ENCODE assay signal across 13 cellular contexts in the genomic region with DNA sequence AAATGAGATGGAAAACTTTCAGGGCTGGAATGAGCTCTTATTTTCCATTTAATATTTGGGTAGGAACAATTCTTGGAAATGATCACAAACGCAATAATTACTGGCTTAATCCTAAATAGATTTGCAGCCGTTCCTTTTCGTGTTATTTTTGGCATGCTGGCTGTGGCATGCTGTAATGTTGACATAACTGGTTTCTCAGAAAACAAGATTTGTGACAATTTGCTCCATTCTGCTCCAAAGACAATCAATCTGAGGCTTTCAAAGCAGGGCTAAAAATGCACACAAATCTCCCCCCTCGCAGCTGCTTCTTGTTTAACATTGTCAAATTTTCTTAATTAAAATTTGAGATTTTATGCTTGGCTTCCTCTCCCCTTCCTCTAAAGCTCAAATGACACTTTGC.
DNase-seq lines count a peak whose midpoint lies in the region; ATAC-seq and TF ChIP-seq lines count a peak whose summit lies in the region.
"Had no signal": no experiment of that assay in that cellular context is flagged by ENCODE, and none has a peak within 500 bp of the region (broad histone marks: within the 10 kb centered on the region; RNA-seq: fewer than 3 reads in every experiment).

No MANE protein-coding gene starts in this region.

- TF ChIP-seq EP300 in sigmoid colon (IDR thresholded peaks at IDR 0.05): peak in 1 of 4 donors; percentile 44

- TF ChIP-seq POLR2A in heart left ventricle (IDR thresholded peaks at IDR 0.05) (no peak), sigmoid colon (IDR thresholded peaks at IDR 0.05) (no peak)

- 10% methylated on average over 4 of the region's 4 CpGs for WGBS in GM23248 (ENCODE audit: low coverage in 1 of 2, low lambda C conversion rate in 2 of 2, missing lambda C conversion rate in 2 of 2), 2 experiments
- WGBS in heart left ventricle, 4 donors: 14 to 31% (median 17%) methylated on average over 4 of the region's 4 CpGs
- WGBS in sigmoid colon, 2 donors: 37% methylated on average over 4 of the region's 4 CpGs

- H3K9me3 ChIP-seq in GM23248 (ENCODE audit: low read depth): no peaks in the 10 kb centered on the region
- peaks cover 0 to 6% (median 0%) of the 10 kb centered on the region in 12 donors for H3K9me3 ChIP-seq in heart left ventricle
- no peaks in the 10 kb centered on the region for H3K9me3 ChIP-seq in sigmoid colon

- no peak overlapping the region for H3K9ac ChIP-seq in GM23248

- H3K79me2 ChIP-seq in GM23248 (ENCODE audit: insufficient read depth): no peaks in the 10 kb centered on the region

- DNase-seq in GM23248 (peak; percentile 22), heart left ventricle (peak in 3 of 5 donors; percentile 33 to 65 (median 59)), sigmoid colon (no peak), UCSD-AML1 (lab: John Stamatoyannopoulos, UW; ENCODE audit: unreplicated experiment) (no peak), NCI-H2227 (lab: John Stamatoyannopoulos, UW; ENCODE audit: unreplicated experiment) (no peak)
- no peak for DNase-seq in effector CD4-positive, alpha-beta T cell
- DNase-seq: activated T-cell treated with anti-CD3 and anti-CD28 coated beads for 4 hours; CD4-positive, alpha-beta memory T cell; Kasumi-1 had no signal

- no peaks in the 10 kb centered on the region for H3K9me2 ChIP-seq in GM23248 (ENCODE audit: insufficient read depth)

- H3K36me3 ChIP-seq in GM23248 (ENCODE audit: low read depth) (no peaks in the 10 kb centered on the region), heart left ventricle (no peaks in the 10 kb centered on the region), sigmoid colon (no peaks in the 10 kb centered on the region)

- intact Hi-C loops in heart left ventricle (cut with DNase I): no loop called here
- intact Hi-C loops in sigmoid colon (cut with DNase I): no loop called here

- H3K27ac ChIP-seq in GM23248: no peak overlapping the region
- H3K27ac ChIP-seq in heart left ventricle: peak overlapping the region; percentile 50 to 88 (median 69)
- peak overlapping the region in 3 of 4 donors; percentile 56 to 73 (median 57) for H3K27ac ChIP-seq in sigmoid colon

- H3K4me2 ChIP-seq in GM23248 (ENCODE audit: unreplicated experiment): no peak overlapping the region

- H3K27me3 ChIP-seq in GM23248 (replicated peaks; ENCODE audit: insufficient read depth) (no peaks in the 10 kb centered on the region), heart left ventricle (no peaks in the 10 kb centered on the region), sigmoid colon (no peaks in the 10 kb centered on the region)

- peaks cover 4% of the 10 kb centered on the region; the same call in 1 of the 2 replicates for H3K4me1 ChIP-seq in GM23248 (ENCODE audit: insufficient read depth)
- peaks cover 0 to 44% (median 22%) of the 10 kb centered on the region in 12 donors for H3K4me1 ChIP-seq in heart left ventricle
- peaks cover 0 to 22% (median 3%) of the 10 kb centered on the region in 4 donors for H3K4me1 ChIP-seq in sigmoid colon

- in situ Hi-C loops in GM23248 (cut with MboI): no loop called here

- ATAC-seq in SK-N-SH treated with all-trans-retinoic acid at 6 μM for 48 hours (no peak), heart left ventricle (peak; percentile 63 to 86 (median 74)), HG02884 (IDR thresholded peaks at IDR 0.05; ENCODE audit: unreplicated experiment) (no peak)
- ATAC-seq: HCT116; stimulated activated memory B cell treated with anti-CD40 and anti-IgM and Interleukin-4, amounts not matched to agents 10 μg/mL and 1 μg/mL and 100 μg/mL, for 72 hours had no signal

- no peaks in the 10 kb centered on the region for H4K20me1 ChIP-seq in GM23248 (ENCODE audit: insufficient read depth)

- H3K4me3 ChIP-seq in GM23248: no peak overlapping the region
- no peak overlapping the region for H3K4me3 ChIP-seq in heart left ventricle
- no peak overlapping the region for H3K4me3 ChIP-seq in sigmoid colon

- TF ChIP-seq CTCF in heart left ventricle (IDR thresholded peaks at IDR 0.05) (no peak), sigmoid colon (IDR thresholded peaks at IDR 0.05) (no peak)

- no peak overlapping the region for H2AFZ ChIP-seq in GM23248

- peaks cover 4% of the 10 kb centered on the region; the same call in 1 of the 2 replicates for H3F3A ChIP-seq in GM23248 (ENCODE audit: insufficient read depth)

TF ChIP-seq in SK-N-SH treated with all-trans-retinoic acid at 6 μM for 48 hours, 23 proteins besides CTCF, POLR2A, EP300 and RAD21 (continues in another document):
- no peak for TF ChIP-seq GLIS3 (CRISPR knock-in tag; IDR thresholded peaks at IDR 0.05)
- peak; percentile 50; the same call in 1 of the 2 replicates for TF ChIP-seq SNAI2 (CRISPR knock-in tag; IDR thresholded peaks at IDR 0.05)
- no peak for TF ChIP-seq TOX (CRISPR knock-in tag; IDR thresholded peaks at IDR 0.05; ENCODE audit: borderline replicate concordance)
- TF ChIP-seq BACH2 (CRISPR knock-in tag; IDR thresholded peaks at IDR 0.05; ENCODE audit: borderline replicate concordance): no peak
- TF ChIP-seq CREB5 (CRISPR knock-in tag; IDR thresholded peaks at IDR 0.05; ENCODE audit: low read depth): 0 out of 2 replicates have a peak, but pooled peaks have one; percentile 44
- no peak for TF ChIP-seq ZNF8 (CRISPR knock-in tag; IDR thresholded peaks at IDR 0.05)
- TF ChIP-seq ARNTL (CRISPR knock-in tag; IDR thresholded peaks at IDR 0.05; ENCODE audit: borderline replicate concordance, low read depth): no peak
- peak; percentile 62 for TF ChIP-seq ISL1 (CRISPR knock-in tag; IDR thresholded peaks at IDR 0.05)
- TF ChIP-seq ESRRG (CRISPR knock-in tag; IDR thresholded peaks at IDR 0.05): 0 out of 2 replicates have a peak, but pooled peaks have one; percentile 13
- peak; percentile 40; the same call in 1 of the 2 replicates for TF ChIP-seq CSRNP3 (CRISPR knock-in tag; IDR thresholded peaks at IDR 0.05)
- TF ChIP-seq OSR1 (CRISPR knock-in tag; IDR thresholded peaks at IDR 0.05): no peak
- no peak for TF ChIP-seq ZNF70 (CRISPR knock-in tag; IDR thresholded peaks at IDR 0.05)
- TF ChIP-seq PPARA (CRISPR knock-in tag; IDR thresholded peaks at IDR 0.05; ENCODE audit: borderline replicate concordance): no peak
- no peak for TF ChIP-seq ZFP3 (CRISPR knock-in tag; IDR thresholded peaks at IDR 0.05)
- TF ChIP-seq RARB (CRISPR knock-in tag; IDR thresholded peaks at IDR 0.05): no peak
- TF ChIP-seq, protein P1, sequence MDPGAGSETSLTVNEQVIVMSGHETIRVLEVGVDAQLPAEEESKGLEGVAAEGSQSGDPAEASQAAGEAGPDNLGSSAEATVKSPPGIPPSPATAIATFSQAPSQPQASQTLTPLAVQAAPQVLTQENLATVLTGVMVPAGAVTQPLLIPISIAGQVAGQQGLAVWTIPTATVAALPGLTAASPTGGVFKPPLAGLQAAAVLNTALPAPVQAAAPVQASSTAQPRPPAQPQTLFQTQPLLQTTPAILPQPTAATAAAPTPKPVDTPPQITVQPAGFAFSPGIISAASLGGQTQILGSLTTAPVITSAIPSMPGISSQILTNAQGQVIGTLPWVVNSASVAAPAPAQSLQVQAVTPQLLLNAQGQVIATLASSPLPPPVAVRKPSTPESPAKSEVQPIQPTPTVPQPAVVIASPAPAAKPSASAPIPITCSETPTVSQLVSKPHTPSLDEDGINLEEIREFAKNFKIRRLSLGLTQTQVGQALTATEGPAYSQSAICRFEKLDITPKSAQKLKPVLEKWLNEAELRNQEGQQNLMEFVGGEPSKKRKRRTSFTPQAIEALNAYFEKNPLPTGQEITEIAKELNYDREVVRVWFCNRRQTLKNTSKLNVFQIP (CRISPR knock-in tag; IDR thresholded peaks at IDR 0.05; ENCODE audit: borderline replicate concordance, low read depth): no peak; the same call in 1 of the 2 replicates

Comparison
In these comparisons a context has a peak if more than half of its experiments do, and no peak if none do; other contexts are left out.
1. DNase-seq: peak in GM23248 (single experiment) and heart left ventricle (3 of 5); none in sigmoid colon (single experiment), effector CD4-positive, alpha-beta T cell (single experiment), UCSD-AML1 (single experiment) and NCI-H2227 (single experiment).
2. ATAC-seq: peak in heart left ventricle (4 of 4); none in SK-N-SH treated with all-trans-retinoic acid at 6 μM for 48 hours (single experiment) and HG02884 (single experiment).